In the genomic region with DNA sequence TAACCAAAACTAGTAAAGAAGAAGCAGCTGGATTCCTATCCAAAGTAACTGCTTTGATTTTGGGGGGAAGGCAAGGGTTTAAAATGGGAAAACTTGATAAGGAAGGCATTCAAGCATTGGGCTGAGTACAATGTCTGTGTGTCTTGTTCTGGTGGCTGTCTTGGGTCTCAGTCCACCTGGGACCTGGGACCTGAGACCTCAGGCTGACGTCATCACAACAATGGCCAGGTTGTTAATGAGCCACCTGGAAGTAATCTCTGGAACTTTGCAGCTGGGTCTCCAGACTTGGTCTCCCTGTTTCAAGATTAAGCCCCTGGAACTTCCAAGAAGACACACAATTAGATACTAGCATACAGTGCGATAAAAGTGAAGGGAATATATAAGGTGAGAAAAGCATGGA, we compare ENCODE assay signal across 21 cellular contexts.
A peak's percentile ranks its signal among the peaks of the same experiment; 100 is the strongest.
DNase-seq lines count a peak whose midpoint lies in the region; ATAC-seq, FAIRE-seq and TF ChIP-seq lines count a peak whose summit lies in the region.
"Had no signal": no experiment of that assay in that cellular context is flagged by ENCODE, and none has a peak within 500 bp of the region (broad histone marks: within the 10 kb centered on the region; RNA-seq: fewer than 3 reads in every experiment).

No MANE protein-coding gene starts in this region.

- H3K4me1 ChIP-seq in HepG2 (ENCODE audit: insufficient read depth, low read length) (no peaks in the 10 kb centered on the region), right lobe of liver (no peaks in the 10 kb centered on the region), K562 (replicated peaks in 1 of 2; ENCODE audit: control insufficient read depth in 2 of 2, insufficient read depth in 2 of 2, low read length in 2 of 2) (peaks cover 0 to 32% of the 10 kb centered on the region in 2 experiments; a peak in 3 of 5 replicates), MM.1S (ENCODE audit: low read length) (peaks cover 23% of the 10 kb centered on the region)
- H3K4me1 ChIP-seq: A549, Caco-2 had no signal

- H3K36me3 Mint-ChIP-seq in stimulated activated effector memory CD8-positive, alpha-beta T cell treated with anti-CD3 and anti-CD28 coated beads, Interleukin-12 subunit alpha, Interleukin-12 subunit beta, amount 100 ng/mL, for 72 hours: no peaks in the 10 kb centered on the region
- H3K36me3 Mint-ChIP-seq: CD8-positive, alpha-beta T cell had no signal

- ATAC-seq in HepG2: no peak
- ATAC-seq in right lobe of liver: no peak
- ATAC-seq in K562: no peak
- no peak for ATAC-seq in stimulated activated effector memory CD8-positive, alpha-beta T cell treated with anti-CD3 and anti-CD28 coated beads, Interleukin-12 subunit alpha, Interleukin-12 subunit beta, amount 100 ng/mL, for 72 hours
- ATAC-seq: A549; CD8-positive, alpha-beta T cell had no signal

- H3K36me3 ChIP-seq in HepG2 (replicated peaks in 1 of 2; ENCODE audit: control insufficient read depth in 1 of 2, insufficient read depth in 2 of 2, low read length in 2 of 2) (no peaks in the 10 kb centered on the region), right lobe of liver (no peaks in the 10 kb centered on the region), K562 (ENCODE audit: control insufficient read depth, insufficient read depth, low read length) (no peaks in the 10 kb centered on the region), MM.1S (replicated peaks; ENCODE audit: insufficient read depth, low read length) (no peaks in the 10 kb centered on the region)
- H3K36me3 ChIP-seq: BLaER1 treated with 17β-estradiol and CSF1 and Interleukin-3, amounts not matched to agents 10 nM and 100 nM had no signal

- H4K20me1 ChIP-seq in HepG2 (ENCODE audit: insufficient read depth, low read length) (no peaks in the 10 kb centered on the region), K562 (replicated peaks; ENCODE audit: control insufficient read depth, insufficient read depth, low read length) (no peaks in the 10 kb centered on the region), MM.1S (ENCODE audit: insufficient read depth, low read length) (no peaks in the 10 kb centered on the region)
- H4K20me1 ChIP-seq: BLaER1 treated with 17β-estradiol and CSF1 and Interleukin-3, amounts not matched to agents 10 nM and 100 nM had no signal

- intact Hi-C loops in HepG2 (cut with micrococcal nuclease; ENCODE audit: unreplicated experiment) (no loop called here), right lobe of liver (cut with DNase I) (no loop called here), K562 (cut with micrococcal nuclease) (no loop called here)

- TF ChIP-seq RAD21 in HepG2 (CRISPR knock-in tag; IDR thresholded peaks at IDR 0.05) (no peak), K562 (CRISPR knock-in tag; conservative IDR thresholded peaks at IDR 0.05 in 1 of 2, IDR thresholded peaks at IDR 0.05 in 1 of 2) (no peak)

- peak overlapping the region; percentile 48 for H3K27ac Mint-ChIP-seq in stimulated activated effector memory CD8-positive, alpha-beta T cell treated with anti-CD3 and anti-CD28 coated beads, Interleukin-12 subunit alpha, Interleukin-12 subunit beta, amount 100 ng/mL, for 72 hours
- H3K27ac Mint-ChIP-seq: B cell; CD4-positive, alpha-beta T cell; CD8-positive, alpha-beta T cell had no signal

- H3K9ac ChIP-seq in HepG2 (ENCODE audit: insufficient read depth, low read depth, low read length): no peak overlapping the region
- no peak overlapping the region for H3K9ac ChIP-seq in K562 (ENCODE audit: insufficient read depth in 1 of 2, low read depth in 2 of 2, low read length in 2 of 2)
- no peak overlapping the region for H3K9ac ChIP-seq in MM.1S (ENCODE audit: low read length)
- H3K9ac ChIP-seq: BLaER1 treated with 17β-estradiol and CSF1 and Interleukin-3, amounts not matched to agents 10 nM and 100 nM had no signal

- TF ChIP-seq EP300 in HepG2 (IDR thresholded peaks at IDR 0.05; ENCODE audit: low read depth in 2 of 2, low read length in 2 of 2) (no peak), HepG2 (CRISPR knock-in tag; IDR thresholded peaks at IDR 0.05; ENCODE audit: borderline replicate concordance) (no peak), K562 (IDR thresholded peaks at IDR 0.05; ENCODE audit: low read length) (no peak)

- peaks cover 0 to 20% of the 10 kb centered on the region in 2 experiments; a peak in 1 of 5 replicates for H3K27me3 ChIP-seq in HepG2 (ENCODE audit: control insufficient read depth in 1 of 2, insufficient read depth in 2 of 2, low read length in 2 of 2)
- no peaks in the 10 kb centered on the region for H3K27me3 ChIP-seq in right lobe of liver
- no peaks in the 10 kb centered on the region for H3K27me3 ChIP-seq in K562 (ENCODE audit: control insufficient read depth in 2 of 2, insufficient read depth in 2 of 2, low read length in 2 of 2)
- H3K27me3 ChIP-seq in MM.1S (replicated peaks; ENCODE audit: insufficient read depth, low read length): 0 out of 2 replicates have a peak, but pooled peaks cover 4% of the 10 kb centered on the region
- H3K27me3 ChIP-seq: BLaER1 treated with 17β-estradiol and CSF1 and Interleukin-3, amounts not matched to agents 10 nM and 100 nM had no signal

- H3K79me2 ChIP-seq in HepG2 (ENCODE audit: insufficient read depth, low read length) (no peaks in the 10 kb centered on the region), K562 (ENCODE audit: control insufficient read depth, insufficient read depth, low read length) (no peaks in the 10 kb centered on the region), MM.1S (ENCODE audit: low read length) (no peaks in the 10 kb centered on the region)

- BruUV-seq in HepG2 (replicated peaks; lab: Mats Ljungman, UMichigan) (no TSS peak), K562 (replicated peaks; lab: Mats Ljungman, UMichigan) (no TSS peak)

- H3K9me1 ChIP-seq in K562 (ENCODE audit: control insufficient read depth, insufficient read depth, low read length): no peaks in the 10 kb centered on the region

- FAIRE-seq in HepG2 (lab: Jason Lieb, UNC) (no peak), K562 (lab: Jason Lieb, UNC) (no peak)
- FAIRE-seq: A549, D721Med, G401.6, GM12891, GM19239 had no signal

- H2AFZ ChIP-seq in HepG2 (ENCODE audit: low read length) (no peak overlapping the region), K562 (ENCODE audit: low read depth, low read length) (no peak overlapping the region), MM.1S (ENCODE audit: low read length) (no peak overlapping the region)

- WGBS in HepG2 (ENCODE audit: low lambda C conversion rate): 45% methylated on average over 2 of the region's 2 CpGs
- 100% methylated on average over 1 of the region's 2 CpGs for WGBS in right lobe of liver (ENCODE audit: insufficient coverage, low coverage, low lambda C conversion rate, missing lambda C conversion rate)
- WGBS in K562 (ENCODE audit: insufficient coverage, low coverage, missing lambda C conversion rate): 68% methylated on average over 2 of the region's 2 CpGs

- no peaks in the 10 kb centered on the region for H3K9me2 ChIP-seq in MM.1S (replicated peaks; ENCODE audit: insufficient read depth, low read length)

- TF ChIP-seq POLR2A in HepG2 (IDR thresholded peaks at IDR 0.05; ENCODE audit: insufficient read depth in 1 of 2, low read depth in 2 of 2, low read length in 2 of 2): no peak
- no peak for TF ChIP-seq POLR2A in right lobe of liver (IDR thresholded peaks at IDR 0.05)
- no peak for TF ChIP-seq POLR2A in K562 (conservative IDR thresholded peaks at IDR 0.05)

- H3F3A ChIP-seq in MM.1S (ENCODE audit: insufficient read depth, low read length): peaks cover 11% of the 10 kb centered on the region

- CTCF ChIA-PET in HepG2 (lab: Yijun Ruan, JAX; ENCODE audit: low intra/inter-chr PET ratio, low total read pairs): no interaction called here
- CTCF ChIA-PET in K562 (lab: Yijun Ruan, JAX; ENCODE audit: low intra/inter-chr PET ratio): no interaction called here

- H3K4me3 Mint-ChIP-seq in stimulated activated effector memory CD8-positive, alpha-beta T cell treated with anti-CD3 and anti-CD28 coated beads, Interleukin-12 subunit alpha, Interleukin-12 subunit beta, amount 100 ng/mL, for 72 hours: no peak overlapping the region
- H3K4me3 Mint-ChIP-seq: B cell; CD4-positive, alpha-beta T cell; CD8-positive, alpha-beta T cell had no signal

- no peak overlapping the region for H3K27ac ChIP-seq in HepG2 (ENCODE audit: extremely low read length, insufficient read depth, low read length)
- H3K27ac ChIP-seq in right lobe of liver: no peak overlapping the region
- H3K27ac ChIP-seq in K562 (ENCODE audit: extremely low read depth, low read depth, low read length): no peak overlapping the region
- H3K27ac ChIP-seq in MM.1S (ENCODE audit: low read length): no peak overlapping the region
- H3K27ac ChIP-seq: 22Rv1; A549; BLaER1 treated with 17β-estradiol and CSF1 and Interleukin-3, amounts not matched to agents 10 nM and 100 nM; C4-2B had no signal

- DNase-seq in HepG2 (ENCODE audit: low spot score): no peak
- no peak for DNase-seq in right lobe of liver
- no peak for DNase-seq in K562 (ENCODE audit: extremely low read depth in 1 of 4, low spot score in 3 of 4)
- DNase-seq in stimulated activated effector memory CD8-positive, alpha-beta T cell treated with anti-CD3 and anti-CD28 coated beads, Interleukin-12 subunit alpha, Interleukin-12 subunit beta, amount 100 ng/mL, for 72 hours (ENCODE audit: low spot score in 2 of 2): no peak
- DNase-seq in MM.1S: no peak
- DNase-seq: AML-193; Caco-2; Calu3; CD4-positive, alpha-beta T cell; CD8-positive, alpha-beta T cell; DMS79 treated with DMSO at 0.1 percent for 48 hours; GF-D8 had no signal

- TF ChIP-seq CTCF in HepG2 (CRISPR knock-in tag; IDR thresholded peaks at IDR 0.05) (no peak), right lobe of liver (IDR thresholded peaks at IDR 0.05) (no peak), K562 (IDR thresholded peaks at IDR 0.05 in 2 of 3, conservative IDR thresholded peaks at IDR 0.05 in 1 of 3; ENCODE audit: insufficient read depth in 2 of 3, low read depth in 1 of 3, low read length in 3 of 3) (no peak), MM.1S (IDR thresholded peaks at IDR 0.05; ENCODE audit: low read length) (no peak)

- no peaks in the 10 kb centered on the region for H3K9me3 ChIP-seq in HepG2 (ENCODE audit: low read length)
- H3K9me3 ChIP-seq in right lobe of liver: no peaks in the 10 kb centered on the region
- no peaks in the 10 kb centered on the region for H3K9me3 ChIP-seq in K562 (replicated peaks; ENCODE audit: control insufficient read depth, insufficient read depth, low read depth, low read length)
- H3K9me3 ChIP-seq in MM.1S (replicated peaks; ENCODE audit: insufficient read depth, low read length): no peaks in the 10 kb centered on the region
- H3K9me3 ChIP-seq: A549, Caco-2 had no signal

- H3K4me3 ChIP-seq in HepG2 (replicated peaks in 1 of 3; ENCODE audit: insufficient read depth in 1 of 3, low read depth in 2 of 3, low read length in 3 of 3) (no peak overlapping the region), right lobe of liver (no peak overlapping the region), K562 (no peak overlapping the region), MM.1S (ENCODE audit: low read length) (no peak overlapping the region)
- H3K4me3 ChIP-seq: A549; BLaER1 treated with 17β-estradiol and CSF1 and Interleukin-3, amounts not matched to agents 10 nM and 100 nM had no signal

- H3K4me2 ChIP-seq in HepG2 (ENCODE audit: low read depth, low read length) (no peak overlapping the region), K562 (ENCODE audit: insufficient read depth, low read length) (no peak overlapping the region), MM.1S (ENCODE audit: low read depth, low read length) (no peak overlapping the region)
- H3K4me2 ChIP-seq: A549 had no signal

- H3K9me3 Mint-ChIP-seq in stimulated activated effector memory CD8-positive, alpha-beta T cell treated with anti-CD3 and anti-CD28 coated beads, Interleukin-12 subunit alpha, Interleukin-12 subunit beta, amount 100 ng/mL, for 72 hours: peaks cover 3% of the 10 kb centered on the region
- H3K9me3 Mint-ChIP-seq: CD4-positive, alpha-beta T cell; CD8-positive, alpha-beta T cell had no signal

- POLR2A ChIA-PET in HepG2 (lab: Yijun Ruan, JAX) (no interaction called here), K562 (lab: Yijun Ruan, JAX) (interaction anchor here (1.1 kb wide), 1 partner anchor 35 kb away, joined by 3 read pairs; no protein-coding TSS in a partner anchor)

- in situ Hi-C loops in HepG2 (cut with HindIII; ENCODE audit: extremely low pct_ligation_motif_present, low pct_unique_long_range_greater_than_20kb): no loop called here
- in situ Hi-C loops in K562 (cut with MboI): no loop called here

- H3K4me1 Mint-ChIP-seq in stimulated activated effector memory CD8-positive, alpha-beta T cell treated with anti-CD3 and anti-CD28 coated beads, Interleukin-12 subunit alpha, Interleukin-12 subunit beta, amount 100 ng/mL, for 72 hours: peaks cover 33% of the 10 kb centered on the region
